ENCODE assay signal across 8 cellular contexts in the genomic region with DNA sequence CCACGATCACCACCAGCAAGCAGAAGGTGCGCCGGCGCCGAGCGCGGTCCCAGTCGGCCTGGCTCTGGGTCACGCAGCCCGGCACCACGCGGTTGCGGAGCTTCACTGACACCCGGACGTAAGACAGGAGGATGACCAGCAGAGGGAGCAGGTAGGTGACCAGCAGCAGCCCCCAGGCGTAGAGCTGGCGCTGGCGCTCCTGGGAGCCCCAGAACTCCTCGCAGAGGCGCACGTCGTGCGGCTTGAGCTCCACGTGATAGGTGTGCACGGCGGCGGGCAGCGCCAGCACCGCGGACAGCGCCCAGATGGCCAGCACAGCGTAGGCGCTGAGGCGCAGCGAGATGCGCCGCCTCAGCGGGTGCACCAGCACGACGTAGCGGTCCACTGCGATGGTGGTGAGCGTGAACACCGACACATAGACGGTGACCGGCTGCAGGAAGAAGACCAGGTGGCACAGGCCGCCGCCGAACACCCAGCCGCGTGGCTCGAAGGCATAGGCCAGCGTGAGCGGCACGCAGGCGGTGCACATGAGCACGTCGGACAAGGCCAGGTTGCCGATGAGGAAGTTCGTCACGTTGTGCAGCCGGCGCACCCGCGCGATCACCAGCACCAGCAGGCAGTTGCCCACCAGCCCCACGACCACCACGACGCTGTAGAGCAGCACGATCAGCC. TPM values are rescaled to one million over a fixed set of nuclear protein-coding genes. Genes with fewer than 3 reads are reported as not detected.
DNase-seq lines count a peak whose midpoint lies in the region; ATAC-seq and TF ChIP-seq lines count a peak whose summit lies in the region.

No MANE protein-coding gene starts in this region.

- CTCF ChIA-PET in activated CD4-positive, alpha-beta T cell treated with anti-CD3 and anti-CD28 coated beads, Interleukin-2, amount 10 ng/mL, durations not matched to agents 7 days and 5 days (lab: Charles Lee): interaction anchor here (0.6 kb wide), 2 partner anchors 26 to 1352 kb away, joined by 4 read pairs; no protein-coding TSS in a partner anchor

- peaks cover 5% of the 10 kb centered on the region for H3K4me1 Mint-ChIP-seq in activated CD4-positive, alpha-beta T cell treated with anti-CD3 and anti-CD28 coated beads, Interleukin-2, amount 10 ng/mL, durations not matched to agents 7 days and 5 days
- H3K4me1 Mint-ChIP-seq in neural crest cell: peaks cover 20% of the 10 kb centered on the region

- peak; percentile 31 for TF ChIP-seq CTCF in GM12873 (IDR thresholded peaks at IDR 0.05; ENCODE audit: insufficient read depth, low read depth, low read length, missing control alignments)
- TF ChIP-seq CTCF in neural crest cell (conservative IDR thresholded peaks at IDR 0.05): peak; percentile 60

- no peak overlapping the region for H3K4me3 Mint-ChIP-seq in activated CD4-positive, alpha-beta T cell treated with anti-CD3 and anti-CD28 coated beads, Interleukin-2, amount 10 ng/mL, durations not matched to agents 7 days and 5 days
- H3K4me3 Mint-ChIP-seq in neural crest cell: no peak overlapping the region

- H3K27ac Mint-ChIP-seq in activated CD4-positive, alpha-beta T cell treated with anti-CD3 and anti-CD28 coated beads, Interleukin-2, amount 10 ng/mL, durations not matched to agents 7 days and 5 days: no peak overlapping the region
- H3K27ac Mint-ChIP-seq in neural crest cell (ENCODE audit: unreplicated experiment): no peak overlapping the region

- peaks cover 6% of the 10 kb centered on the region for H3K36me3 Mint-ChIP-seq in activated CD4-positive, alpha-beta T cell treated with anti-CD3 and anti-CD28 coated beads, Interleukin-2, amount 10 ng/mL, durations not matched to agents 7 days and 5 days (ENCODE audit: low read depth)
- H3K36me3 Mint-ChIP-seq in neural crest cell (ENCODE audit: low read depth): no peaks in the 10 kb centered on the region

- POLR2A ChIA-PET in activated CD4-positive, alpha-beta T cell treated with anti-CD3 and anti-CD28 coated beads, Interleukin-2, amount 10 ng/mL, durations not matched to agents 7 days and 5 days (lab: Charles Lee): no interaction called here

- ATAC-seq in esophagus mucosa (peak; percentile 50), GM21619 (IDR thresholded peaks at IDR 0.05; ENCODE audit: unreplicated experiment) (no peak), GM19452 (IDR thresholded peaks at IDR 0.05; ENCODE audit: unreplicated experiment) (no peak), HG02623 (IDR thresholded peaks at IDR 0.05; ENCODE audit: unreplicated experiment) (no peak)

- H3K27me3 Mint-ChIP-seq in activated CD4-positive, alpha-beta T cell treated with anti-CD3 and anti-CD28 coated beads, Interleukin-2, amount 10 ng/mL, durations not matched to agents 7 days and 5 days: peaks cover 61% of the 10 kb centered on the region
- peaks cover 98% of the 10 kb centered on the region for H3K27me3 Mint-ChIP-seq in neural crest cell (ENCODE audit: low read depth)

- peak; percentile 34 for DNase-seq in activated CD4-positive, alpha-beta T cell treated with anti-CD3 and anti-CD28 coated beads, Interleukin-2, amount 10 ng/mL, durations not matched to agents 7 days and 5 days
- peak; percentile 62 for DNase-seq in neural crest cell (ENCODE audit: low read depth, low spot score)
- no peak for DNase-seq in NK-92 treated with Interleukin-12 subunit alpha and Interleukin-12 subunit beta, amount 100 ng/mL, for 24 hours (lab: John Stamatoyannopoulos, UW)

- H3K9me3 Mint-ChIP-seq in activated CD4-positive, alpha-beta T cell treated with anti-CD3 and anti-CD28 coated beads, Interleukin-2, amount 10 ng/mL, durations not matched to agents 7 days and 5 days: peaks cover 2% of the 10 kb centered on the region
- no peaks in the 10 kb centered on the region for H3K9me3 Mint-ChIP-seq in neural crest cell

RNA-seq across cellular contexts. Expression of gene PRLHR, which starts 0.9 kb away (rescaled TPM):
- total RNA-seq in activated CD4-positive, alpha-beta T cell treated with anti-CD3 and anti-CD28 coated beads, Interleukin-2, amount 10 ng/mL, durations not matched to agents 7 days and 5 days: not detected
- total RNA-seq in esophagus mucosa (not detected), neural crest cell (not detected in 2 replicates)
